Comparison of ENCODE assay signal across 23 cellular contexts in the genomic region with DNA sequence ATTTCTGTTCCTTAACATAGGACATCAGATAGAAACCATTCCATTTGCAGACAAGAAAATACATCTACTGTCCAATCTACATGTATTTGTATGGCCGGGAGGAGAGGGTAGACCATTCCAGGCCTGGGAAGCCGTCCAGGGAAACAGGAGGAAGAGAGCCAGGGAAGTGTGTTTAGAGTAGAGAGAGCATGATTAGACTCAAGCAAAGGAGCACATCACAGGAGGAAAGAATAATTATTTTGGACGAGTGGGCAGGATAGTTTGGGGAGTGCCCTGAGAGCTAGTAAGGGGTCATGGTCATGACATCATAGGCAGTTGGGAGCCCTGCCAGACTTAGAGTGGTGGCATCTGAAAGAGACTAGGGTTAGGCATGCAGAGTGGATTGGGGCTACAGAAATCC.
DNase-seq lines count a peak whose midpoint lies in the region; FAIRE-seq lines count a peak whose summit lies in the region.
"Had no signal": no experiment of that assay in that cellular context is flagged by ENCODE, and none has a peak within 500 bp of the region (broad histone marks: within the 10 kb centered on the region; RNA-seq: fewer than 3 reads in every experiment).

No MANE protein-coding gene starts in this region.

- DNase-seq in EL: peak; percentile 18
- peak; percentile 34 to 65 for DNase-seq in NCI-H446 (lab: John Stamatoyannopoulos, UW)
- DNase-seq in dedifferentiated amniotic fluid mesenchymal stem cell (ENCODE audit: extremely low spot score): peak; percentile 25
- no peak for DNase-seq in T-helper 1 cell
- DNase-seq in GM19239 (ENCODE audit: insufficient read length, low spot score): no peak
- DNase-seq in SK-N-DZ (ENCODE audit: low spot score): no peak
- no peak for DNase-seq in Kasumi-1 (lab: John Stamatoyannopoulos, UW)
- DNase-seq: activated naive CD4-positive, alpha-beta T cell treated with anti-CD3 and anti-CD28 coated beads, Interleukin-2, amount 50 U/mL, for 16 hours; activated T-cell treated with anti-CD3 and anti-CD28 coated beads, Interleukin-2, amount 50 U/mL, for 4 hours; CD4-positive, alpha-beta T cell; dorsolateral prefrontal cortex; H9; naive B cell; NCI-H1105 treated with DMSO at 0.1 percent for 48 hours; NCI-H524; stimulated activated CD4-positive, alpha-beta T cell treated with anti-CD3 and anti-CD28 coated beads, Interleukin-1b, Interleukin-23, amount 100 ng/mL, for 48 hours; T1000; trophoblast cell had no signal

- no peaks in the 10 kb centered on the region for H3K36me3 ChIP-seq in muscle layer of colon (ENCODE audit: insufficient read depth, low read length)
- H3K36me3 ChIP-seq: breast epithelium had no signal

- FAIRE-seq in GM19239 (lab: Jason Lieb, UNC): no peak
- FAIRE-seq: GM12891 had no signal

- H3K9ac ChIP-seq in muscle layer of colon (ENCODE audit: low read length): no peak overlapping the region
- H3K9ac ChIP-seq: parathyroid adenoma had no signal

- H3K4me3 ChIP-seq in muscle layer of colon (ENCODE audit: low read depth in 1 of 2, low read length in 2 of 2): no peak overlapping the region
- H3K4me3 ChIP-seq: breast epithelium, dorsolateral prefrontal cortex had no signal

- H3K27ac ChIP-seq in muscle layer of colon (ENCODE audit: low read depth, low read length): peak overlapping the region; percentile 63
- H3K27ac ChIP-seq: breast epithelium, dorsolateral prefrontal cortex, epithelial cell of prostate, parathyroid adenoma had no signal

- H3K4me1 ChIP-seq in muscle layer of colon (ENCODE audit: insufficient read depth, low read length): peaks cover 38% of the 10 kb centered on the region
- H3K4me1 ChIP-seq: parathyroid adenoma had no signal

- no peaks in the 10 kb centered on the region for H3K9me3 ChIP-seq in muscle layer of colon (ENCODE audit: low read length)
- H3K9me3 ChIP-seq: breast epithelium had no signal

- no peaks in the 10 kb centered on the region for H3K27me3 ChIP-seq in muscle layer of colon (ENCODE audit: control insufficient read depth in 1 of 2, insufficient read depth in 2 of 2, low read length in 2 of 2)
- H3K27me3 ChIP-seq: breast epithelium, dorsolateral prefrontal cortex had no signal

Comparison
In these comparisons a context has a peak if more than half of its experiments do, and no peak if none do; other contexts are left out.
1. DNase-seq: peak in EL (single experiment), NCI-H446 (2 of 2) and dedifferentiated amniotic fluid mesenchymal stem cell (single experiment); none in T-helper 1 cell (0 of 5), GM19239 (single experiment), SK-N-DZ (single experiment) and Kasumi-1 (0 of 2).